Comparison of ENCODE assay signal across 9 cellular contexts in the genomic region with DNA sequence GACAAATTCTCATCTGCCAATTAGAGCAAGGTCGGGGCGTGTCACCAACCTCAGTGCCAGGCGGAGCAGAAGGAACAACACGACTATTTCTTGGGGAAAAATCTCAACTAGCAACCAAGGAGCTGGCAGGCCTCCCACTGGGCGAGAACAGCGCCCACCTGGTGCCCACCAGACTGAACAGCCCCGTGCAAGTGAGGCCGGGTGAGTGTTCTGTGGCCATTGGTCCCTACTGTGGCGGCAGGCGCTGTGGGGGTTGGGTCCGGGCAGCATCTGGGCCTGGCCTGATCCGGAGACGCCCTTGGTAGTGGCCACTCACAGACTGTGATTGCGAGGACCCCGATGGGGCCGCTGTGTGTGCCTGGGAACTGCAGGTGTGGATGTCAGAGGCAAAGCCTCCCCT. TPM values are rescaled to one million over a fixed set of nuclear protein-coding genes. Genes with fewer than 3 reads are reported as not detected.
DNase-seq lines count a peak whose midpoint lies in the region; ATAC-seq and TF ChIP-seq lines count a peak whose summit lies in the region.
"Had no signal": no experiment of that assay in that cellular context is flagged by ENCODE, and none has a peak within 500 bp of the region (broad histone marks: within the 10 kb centered on the region; RNA-seq: fewer than 3 reads in every experiment).

No MANE protein-coding gene starts in this region.

- TF ChIP-seq POLR2A in heart left ventricle (IDR thresholded peaks at IDR 0.05) = no peak
- TF ChIP-seq POLR2A in upper lobe of left lung (IDR thresholded peaks at IDR 0.05) = no peak

- peaks cover 7% of the 10 kb centered on the region for H3K36me3 Mint-ChIP-seq in activated naive CD8-positive, alpha-beta T cell treated with anti-CD3 and anti-CD28 coated beads, Interleukin-2, amount 10 ng/mL, durations not matched to agents 7 days and 5 days
- H3K36me3 Mint-ChIP-seq in mesothelial cell of epicardium = no peaks in the 10 kb centered on the region

- H3K4me3 Mint-ChIP-seq in activated naive CD8-positive, alpha-beta T cell treated with anti-CD3 and anti-CD28 coated beads, Interleukin-2, amount 10 ng/mL, durations not matched to agents 7 days and 5 days = peak overlapping the region; percentile 47
- no peak overlapping the region for H3K4me3 Mint-ChIP-seq in mesothelial cell of epicardium

- H3K9me3 ChIP-seq in heart right ventricle (no peaks in the 10 kb centered on the region), heart left ventricle (no peaks in the 10 kb centered on the region), upper lobe of left lung (no peaks in the 10 kb centered on the region)

- peaks cover 0 to 5% (median 0%) of the 10 kb centered on the region in 7 donors for H3K27me3 ChIP-seq in heart right ventricle
- no peaks in the 10 kb centered on the region for H3K27me3 ChIP-seq in heart left ventricle
- no peaks in the 10 kb centered on the region for H3K27me3 ChIP-seq in upper lobe of left lung

- no peak for TF ChIP-seq EP300 in upper lobe of left lung (IDR thresholded peaks at IDR 0.05)

- peaks cover 46% of the 10 kb centered on the region for H3K4me1 Mint-ChIP-seq in activated naive CD8-positive, alpha-beta T cell treated with anti-CD3 and anti-CD28 coated beads, Interleukin-2, amount 10 ng/mL, durations not matched to agents 7 days and 5 days
- peaks cover 17% of the 10 kb centered on the region for H3K4me1 Mint-ChIP-seq in mesothelial cell of epicardium

- H3K27ac Mint-ChIP-seq in activated naive CD8-positive, alpha-beta T cell treated with anti-CD3 and anti-CD28 coated beads, Interleukin-2, amount 10 ng/mL, durations not matched to agents 7 days and 5 days = peak overlapping the region; percentile 90
- H3K27ac Mint-ChIP-seq in mesothelial cell of epicardium = peak overlapping the region; percentile 79

- H3K4me3 ChIP-seq in heart right ventricle (peak overlapping the region in 1 of 10 donors; percentile 11), heart left ventricle (no peak overlapping the region), upper lobe of left lung (no peak overlapping the region)

- H3K36me3 ChIP-seq in heart right ventricle = peaks cover 0 to 44% (median 0%) of the 10 kb centered on the region in 9 donors
- peaks cover 0 to 41% (median 11%) of the 10 kb centered on the region in 9 donors for H3K36me3 ChIP-seq in heart left ventricle
- H3K36me3 ChIP-seq in upper lobe of left lung = peaks cover 0 to 15% (median 11%) of the 10 kb centered on the region in 4 donors

- no peaks in the 10 kb centered on the region for H3K27me3 Mint-ChIP-seq in activated naive CD8-positive, alpha-beta T cell treated with anti-CD3 and anti-CD28 coated beads, Interleukin-2, amount 10 ng/mL, durations not matched to agents 7 days and 5 days
- H3K27me3 Mint-ChIP-seq in mesothelial cell of epicardium (ENCODE audit: low read depth) = no peaks in the 10 kb centered on the region

- peaks cover 60 to 94% (median 91%) of the 10 kb centered on the region in 9 donors for H3K4me1 ChIP-seq in heart right ventricle
- H3K4me1 ChIP-seq in heart left ventricle = peaks cover 40 to 93% (median 85%) of the 10 kb centered on the region in 12 donors
- peaks cover 90 to 95% (median 93%) of the 10 kb centered on the region in 4 donors for H3K4me1 ChIP-seq in upper lobe of left lung
- H3K4me1 ChIP-seq: parathyroid adenoma had no signal

- TF ChIP-seq CTCF in heart right ventricle (IDR thresholded peaks at IDR 0.05) (no peak), heart left ventricle (IDR thresholded peaks at IDR 0.05) (no peak), mesothelial cell of epicardium (IDR thresholded peaks at IDR 0.05; ENCODE audit: unreplicated experiment) (no peak), upper lobe of left lung (IDR thresholded peaks at IDR 0.05) (no peak)

- peak overlapping the region in 6 of 10 donors; percentile 67 to 88 (median 80) for H3K27ac ChIP-seq in heart right ventricle
- peak overlapping the region in 4 of 12 donors; percentile 66 to 84 (median 76) for H3K27ac ChIP-seq in heart left ventricle
- peak overlapping the region; percentile 81 to 86 (median 84) for H3K27ac ChIP-seq in upper lobe of left lung
- H3K27ac ChIP-seq: parathyroid adenoma had no signal

- H3K9me3 Mint-ChIP-seq in activated naive CD8-positive, alpha-beta T cell treated with anti-CD3 and anti-CD28 coated beads, Interleukin-2, amount 10 ng/mL, durations not matched to agents 7 days and 5 days = no peaks in the 10 kb centered on the region
- H3K9me3 Mint-ChIP-seq in mesothelial cell of epicardium = no peaks in the 10 kb centered on the region

- 86 to 87% methylated on average over 16 of the region's 16 CpGs for WGBS in heart right ventricle, 2 donors
- 77 to 85% (median 82%) methylated on average over 13 to 16 of the region's 16 CpGs for WGBS in heart left ventricle, 4 donors
- 59 to 83% methylated on average over 11 to 15 of the region's 16 CpGs for WGBS in upper lobe of left lung, 2 donors

- POLR2A ChIA-PET in activated naive CD8-positive, alpha-beta T cell treated with anti-CD3 and anti-CD28 coated beads, Interleukin-2, amount 10 ng/mL, durations not matched to agents 7 days and 5 days (lab: Charles Lee) = interaction anchor here (0.8 to 2.5 kb wide), 3 partner anchors 9 to 31 kb away, joined by 3 to 18 read pairs (median 13); a partner anchor contains a TSS

- intact Hi-C loops in heart right ventricle (cut with DNase I) = loop anchor here in 1 of 10 donors (5.0 kb wide), 1 partner anchor 42 kb away; no protein-coding TSS in a partner anchor
- intact Hi-C loops in heart left ventricle (cut with DNase I) = loop anchor here in 1 of 10 donors (5.0 kb wide), 1 partner anchor 42 kb away; no protein-coding TSS in a partner anchor

- no peak for ATAC-seq in heart right ventricle
- ATAC-seq in heart left ventricle = no peak
- ATAC-seq in activated naive CD8-positive, alpha-beta T cell treated with anti-CD3 and anti-CD28 coated beads, Interleukin-2, amount 10 ng/mL, durations not matched to agents 7 days and 5 days (ENCODE audit: low read depth) = no peak
- ATAC-seq in upper lobe of left lung (ENCODE audit: low FRiP score in 2 of 2) = no peak
- ATAC-seq in HG02885 (IDR thresholded peaks at IDR 0.05; ENCODE audit: poor library complexity, unreplicated experiment) = no peak
- no peak for ATAC-seq in HG03135 (IDR thresholded peaks at IDR 0.05; ENCODE audit: unreplicated experiment)

- DNase-seq in heart right ventricle (no peak), heart left ventricle (no peak), mesothelial cell of epicardium (ENCODE audit: low spot score in 2 of 2, unreplicated experiment in 2 of 2) (no peak), upper lobe of left lung (peak in 1 of 2 donors; percentile 67), RPMI8226 (no peak)
- DNase-seq in activated naive CD8-positive, alpha-beta T cell treated with anti-CD3 and anti-CD28 coated beads, Interleukin-2, amount 10 ng/mL, durations not matched to agents 7 days and 5 days = no peak

RNA-seq across cellular contexts. Expression of a gene that starts 11.5 kb away (rescaled TPM):
- total RNA-seq in heart right ventricle (10 to 100 TPM; 12.0 to 27.0 (median 21.8) TPM), heart left ventricle (10 to 100 TPM; 12.1 to 47.3 (median 22.1) TPM), mesothelial cell of epicardium (104 to 107 TPM (median 104 TPM) in 3 replicates), upper lobe of left lung (100 to 1,000 TPM in 4 of 6 donors, 10 to 100 TPM in 2; 49.6 to 175 (median 110) TPM)
- polyA plus RNA-seq in heart right ventricle (10 to 100 TPM in 1 of 2 donors, 1 to 10 TPM in 1; 7.3 to 14.5 TPM), heart left ventricle (10 to 100 TPM in 1 of 2 donors, 1 to 10 TPM in 1; 8.0 to 12.1 TPM)
- 10 to 100 TPM; 67.0 to 70.2 TPM for total RNA-seq in activated naive CD8-positive, alpha-beta T cell treated with anti-CD3 and anti-CD28 coated beads, Interleukin-2, amount 10 ng/mL, durations not matched to agents 7 days and 5 days

RNA-seq across cellular contexts. Expression of a gene that starts 51.6 kb away (rescaled TPM):
- total RNA-seq in heart right ventricle (10 to 100 TPM; 21.9 to 35.9 (median 28.6) TPM), heart left ventricle (10 to 100 TPM; 21.1 to 53.3 (median 30.2) TPM), mesothelial cell of epicardium (89.9 to 92.2 TPM (median 90.2 TPM) in 3 replicates), upper lobe of left lung (10 to 100 TPM; 64.1 to 89.1 (median 72.1) TPM)
- polyA plus RNA-seq in heart right ventricle (10 to 100 TPM; 24.4 to 35.6 TPM), heart left ventricle (10 to 100 TPM; 20.9 to 29.9 TPM)
- total RNA-seq in activated naive CD8-positive, alpha-beta T cell treated with anti-CD3 and anti-CD28 coated beads, Interleukin-2, amount 10 ng/mL, durations not matched to agents 7 days and 5 days = 10 to 100 TPM; 88.0 to 90.2 TPM
